ENCODE assay signal across 24 cellular contexts in genomic region chr22:47883757-47884156, GRCh38.
A peak's percentile ranks its signal among the peaks of the same experiment; 100 is the strongest.
DNase-seq lines count a peak whose midpoint lies in the region; ATAC-seq and TF ChIP-seq lines count a peak whose summit lies in the region.
"Had no signal": no experiment of that assay in that cellular context is flagged by ENCODE, and none has a peak within 500 bp of the region (broad histone marks: within the 10 kb centered on the region; RNA-seq: fewer than 3 reads in every experiment).

No MANE protein-coding gene starts in this region.

- no peaks in the 10 kb centered on the region for H3K4me1 ChIP-seq in right atrium auricular region
- H3K4me1 ChIP-seq in heart right ventricle, result no peaks in the 10 kb centered on the region
- H3K4me1 ChIP-seq in neuronal stem cell (ENCODE audit: control insufficient read depth in 2 of 2, insufficient read depth in 1 of 2, low read depth in 1 of 2, low read length in 2 of 2), result no peaks in the 10 kb centered on the region
- H3K4me1 ChIP-seq: A549 had no signal

- no peak overlapping the region for H3K14ac ChIP-seq in neuronal stem cell (ENCODE audit: low read length)

- H2BK5ac ChIP-seq in neuronal stem cell (ENCODE audit: low read length), result no peak overlapping the region

- no peak overlapping the region for H4K91ac ChIP-seq in neuronal stem cell (ENCODE audit: low read depth, low read length, poor library complexity)

- no peak overlapping the region for H4K8ac ChIP-seq in neuronal stem cell (ENCODE audit: low read depth, low read length)

- intact Hi-C loops in heart right ventricle (cut with DNase I), result no loop called here
- intact Hi-C loops in posterior vena cava (cut with DNase I), result loop anchor here in 1 of 2 donors (1.0 kb wide), 1 partner anchor 48 kb away; no protein-coding TSS in a partner anchor

- no peak overlapping the region for H2BK15ac ChIP-seq in neuronal stem cell (ENCODE audit: low read length)

- H2AK5ac ChIP-seq in neuronal stem cell (ENCODE audit: low read depth, low read length), result no peak overlapping the region

- WGBS in heart right ventricle, 2 donors, result 88 to 91% methylated on average over 12 of the region's 12 CpGs
- no CpG with 5 or more reads among the region's 12 CpGs for whole genome bisulfite sequencing in neuronal stem cell (ENCODE audit: extremely low coverage in 2 of 2, insufficient read length in 2 of 2, insufficient replicate concordance in 1 of 2), 2 donors

- no peak overlapping the region for H2AFZ ChIP-seq in neuronal stem cell (ENCODE audit: low read length)

- H2BK120ac ChIP-seq in neuronal stem cell (ENCODE audit: low read depth, low read length), result no peak overlapping the region

- no peak overlapping the region for H3K23ac ChIP-seq in neuronal stem cell (ENCODE audit: low read depth, low read length, poor library complexity)

- H3K27me3 ChIP-seq in right atrium auricular region (no peaks in the 10 kb centered on the region), heart right ventricle (peaks cover 0 to 31% (median 16%) of the 10 kb centered on the region in 7 donors), neuronal stem cell (ENCODE audit: control insufficient read depth in 3 of 3, insufficient read depth in 3 of 3, low read depth in 1 of 3, low read length in 3 of 3) (no peaks in the 10 kb centered on the region)
- H3K27me3 ChIP-seq: BLaER1 treated with 17β-estradiol and CSF1 and Interleukin-3, amounts not matched to agents 10 nM and 100 nM had no signal

- TF ChIP-seq CTCF in right atrium auricular region (IDR thresholded peaks at IDR 0.05), result no peak
- no peak for TF ChIP-seq CTCF in heart right ventricle (IDR thresholded peaks at IDR 0.05)

- H3K36me3 ChIP-seq in right atrium auricular region (no peaks in the 10 kb centered on the region), heart right ventricle (no peaks in the 10 kb centered on the region), neuronal stem cell (replicated peaks in 1 of 2; ENCODE audit: control insufficient read depth in 2 of 2, insufficient read depth in 2 of 2, low read length in 2 of 2) (no peaks in the 10 kb centered on the region)
- H3K36me3 ChIP-seq: BLaER1 treated with 17β-estradiol and CSF1 and Interleukin-3, amounts not matched to agents 10 nM and 100 nM had no signal

- ATAC-seq in heart right ventricle (no peak), HG03108 (IDR thresholded peaks at IDR 0.05; ENCODE audit: unreplicated experiment) (no peak)
- no peak for ATAC-seq in activated CD4-positive, CD25-positive, alpha-beta regulatory T cell treated with anti-CD3 and anti-CD28 coated beads, Interleukin-2, amount 50 U/mL, for 24 hours
- ATAC-seq: A549, GM12878 had no signal

- H3K9ac ChIP-seq in neuronal stem cell (ENCODE audit: low read depth, low read length, poor library complexity), result no peak overlapping the region
- H3K9ac ChIP-seq: BLaER1 treated with 17β-estradiol and CSF1 and Interleukin-3, amounts not matched to agents 10 nM and 100 nM had no signal

- DNase-seq in right atrium auricular region (ENCODE audit: low spot score), result peak; percentile 18
- DNase-seq in heart right ventricle, result no peak
- no peak for DNase-seq in neuronal stem cell (ENCODE audit: low spot score)
- DNase-seq in posterior vena cava (ENCODE audit: low spot score), result peak; percentile 70
- no peak for DNase-seq in NCI-H1694 treated with DMSO at 0.1 percent for 48 hours (lab: John Stamatoyannopoulos, UW)
- DNase-seq: AML-193; CD4-positive, alpha-beta memory T cell; CD4-positive, CD25-positive, alpha-beta regulatory T cell; CD8-positive, alpha-beta memory T cell; COR-L47; DMS 273 treated with DMSO at 0.1 percent for 48 hours; DMS153; DMS53; DMS79; DND-41; EL; GDM1 had no signal

- H2BK12ac ChIP-seq in neuronal stem cell (ENCODE audit: low read length), result peak overlapping the region; percentile 48

- H3K4me2 ChIP-seq in neuronal stem cell (ENCODE audit: insufficient read depth, low read length, poor library complexity, severe bottlenecking), result no peak overlapping the region
- H3K4me2 ChIP-seq: A549; BLaER1 treated with 17β-estradiol and CSF1 and Interleukin-3, amounts not matched to agents 10 nM and 100 nM had no signal

- H3K4ac ChIP-seq in neuronal stem cell (ENCODE audit: low read length), result no peak overlapping the region

- no peaks in the 10 kb centered on the region for H3K9me3 ChIP-seq in right atrium auricular region
- H3K9me3 ChIP-seq in heart right ventricle, result no peaks in the 10 kb centered on the region
- peaks cover 0 to 3% of the 10 kb centered on the region in 2 donors for H3K9me3 ChIP-seq in neuronal stem cell (replicated peaks in 1 of 2; ENCODE audit: control insufficient read depth in 2 of 2, insufficient read depth in 1 of 2, low read depth in 1 of 2, low read length in 2 of 2)
- H3K9me3 ChIP-seq: A549; BLaER1 treated with 17β-estradiol and CSF1 and Interleukin-3, amounts not matched to agents 10 nM and 100 nM had no signal

- no peak overlapping the region for H3K27ac ChIP-seq in right atrium auricular region
- H3K27ac ChIP-seq in heart right ventricle, result no peak overlapping the region
- no peak overlapping the region for H3K27ac ChIP-seq in neuronal stem cell (replicated peaks; ENCODE audit: low read length)
- H3K27ac ChIP-seq: 22Rv1; BLaER1 treated with 17β-estradiol and CSF1 and Interleukin-3, amounts not matched to agents 10 nM and 100 nM; C4-2B had no signal

- peak overlapping the region; percentile 7 for H3K18ac ChIP-seq in neuronal stem cell (ENCODE audit: low read length)

- no peak overlapping the region for H3K4me3 ChIP-seq in right atrium auricular region
- no peak overlapping the region for H3K4me3 ChIP-seq in heart right ventricle
- H3K4me3 ChIP-seq in neuronal stem cell (ENCODE audit: low read length in 2 of 2), result no peak overlapping the region
- H3K4me3 ChIP-seq: A549; BLaER1 treated with 17β-estradiol and CSF1 and Interleukin-3, amounts not matched to agents 10 nM and 100 nM; GM12878 had no signal

- H3K79me1 ChIP-seq in neuronal stem cell (ENCODE audit: low read depth, low read length), result no peaks in the 10 kb centered on the region

Comparison
In these comparisons a context has a peak if more than half of its experiments do, and no peak if none do; other contexts are left out.
1. DNase-seq: peak in right atrium auricular region (single experiment) and posterior vena cava (single experiment); none in heart right ventricle (0 of 2), neuronal stem cell (single experiment) and NCI-H1694 treated with DMSO at 0.1 percent for 48 hours (single experiment).